ENCODE assay signal across 9 cellular contexts in genomic region chr20:9514461-9515210, GRCh38. TPM values are rescaled to one million over a fixed set of nuclear protein-coding genes. Genes with fewer than 3 reads are reported as not detected.
A peak's percentile ranks its signal among the peaks of the same experiment; 100 is the strongest.
DNase-seq lines count a peak whose midpoint lies in the region; ATAC-seq and TF ChIP-seq lines count a peak whose summit lies in the region.
"Had no signal": no experiment of that assay in that cellular context is flagged by ENCODE, and none has a peak within 500 bp of the region (broad histone marks: within the 10 kb centered on the region; RNA-seq: fewer than 3 reads in every experiment).

Gene LAMP5, plus strand, starts transcription at chr20:9514590. Its CDS starts 263 bp downstream, at chr20:9514853.

- H3K9me3 ChIP-seq in neuron (ENCODE audit: low read length) = peaks cover 3% of the 10 kb centered on the region
- no peaks in the 10 kb centered on the region for H3K9me3 ChIP-seq in CD4-positive, alpha-beta memory T cell (ENCODE audit: control insufficient read depth in 1 of 2, low read length in 2 of 2)
- H3K9me3 ChIP-seq: upper lobe of left lung had no signal

- H3K36me3 Mint-ChIP-seq in endothelial cell (ENCODE audit: low read depth, unreplicated experiment) = no peaks in the 10 kb centered on the region
- no peaks in the 10 kb centered on the region for H3K36me3 Mint-ChIP-seq in CD4-positive, alpha-beta memory T cell
- H3K36me3 Mint-ChIP-seq in activated naive CD4-positive, alpha-beta T cell treated with anti-CD3 and anti-CD28 coated beads, Interleukin-2, amount 50 U/mL, for 72 hours = no peaks in the 10 kb centered on the region

- ATAC-seq in activated naive CD4-positive, alpha-beta T cell treated with anti-CD3 and anti-CD28 coated beads, Interleukin-2, amount 50 U/mL, for 72 hours = no peak

- peaks cover 31% of the 10 kb centered on the region for H3K4me1 ChIP-seq in neuron (ENCODE audit: insufficient read depth, low read length)
- H3K4me1 ChIP-seq in CD4-positive, alpha-beta memory T cell (ENCODE audit: insufficient read depth, low read length) = no peaks in the 10 kb centered on the region

- H3K9me3 Mint-ChIP-seq in endothelial cell (ENCODE audit: unreplicated experiment) = no peaks in the 10 kb centered on the region
- H3K9me3 Mint-ChIP-seq in CD4-positive, alpha-beta memory T cell = peaks cover 0 to 3% (median 1%) of the 10 kb centered on the region in 8 donors
- H3K9me3 Mint-ChIP-seq in activated naive CD4-positive, alpha-beta T cell treated with anti-CD3 and anti-CD28 coated beads, Interleukin-2, amount 50 U/mL, for 72 hours = no peaks in the 10 kb centered on the region

- H3K4me1 Mint-ChIP-seq in endothelial cell (ENCODE audit: unreplicated experiment) = peaks cover 14% of the 10 kb centered on the region
- no peaks in the 10 kb centered on the region for H3K4me1 Mint-ChIP-seq in CD4-positive, alpha-beta memory T cell

- H3K4me3 Mint-ChIP-seq in endothelial cell (ENCODE audit: unreplicated experiment) = peak within 1 kb of the TSS; percentile 72
- H3K4me3 Mint-ChIP-seq in CD4-positive, alpha-beta memory T cell = peak within 1 kb of the TSS in 1 of 8 donors; percentile 9

- DNase-seq in GM12864 (ENCODE audit: low read depth) (no peak), NCI-H345 treated with DMSO at 0.1 percent for 48 hours (lab: John Stamatoyannopoulos, UW; ENCODE audit: unreplicated experiment) (peak; percentile 63), endothelial cell (ENCODE audit: low spot score) (peak; percentile 73), activated gamma-delta T cell treated with Interleukin-2 at 50 U/mL for 16 hours (no peak), cerebellar nuclear complex (lab: John Stamatoyannopoulos, UW) (no peak)
- no peak for DNase-seq in CD4-positive, alpha-beta memory T cell
- no peak for DNase-seq in activated naive CD4-positive, alpha-beta T cell treated with anti-CD3 and anti-CD28 coated beads, Interleukin-2, amount 50 U/mL, for 72 hours (ENCODE audit: low spot score in 2 of 2)

- no peaks in the 10 kb centered on the region for H3K27me3 Mint-ChIP-seq in endothelial cell (ENCODE audit: unreplicated experiment)
- peaks cover 17 to 22% of the 10 kb centered on the region in 2 donors for H3K27me3 Mint-ChIP-seq in CD4-positive, alpha-beta memory T cell

- no peak within 1 kb of the TSS for H3K27ac Mint-ChIP-seq in endothelial cell (ENCODE audit: unreplicated experiment)
- no peak within 1 kb of the TSS for H3K27ac Mint-ChIP-seq in CD4-positive, alpha-beta memory T cell
- no peak within 1 kb of the TSS for H3K27ac Mint-ChIP-seq in activated naive CD4-positive, alpha-beta T cell treated with anti-CD3 and anti-CD28 coated beads, Interleukin-2, amount 50 U/mL, for 72 hours

- intact Hi-C loops in CD4-positive, alpha-beta memory T cell (cut with micrococcal nuclease) = no loop called here

- peak within 1 kb of the TSS; percentile 74 for H3K4me3 ChIP-seq in GM12864 (ENCODE audit: low read depth, low read length)
- H3K4me3 ChIP-seq in neuron (ENCODE audit: low read length) = peak within 1 kb of the TSS; percentile 48
- no peak within 1 kb of the TSS for H3K4me3 ChIP-seq in CD4-positive, alpha-beta memory T cell (ENCODE audit: low read length in 2 of 2)

- no peak for TF ChIP-seq CTCF in GM12864 (IDR thresholded peaks at IDR 0.05; ENCODE audit: low read depth, low read length, missing control alignments)
- no peak for TF ChIP-seq CTCF in endothelial cell (IDR thresholded peaks at IDR 0.05; ENCODE audit: unreplicated experiment)

- H3K27me3 ChIP-seq in neuron (ENCODE audit: insufficient read depth, low read length) = peaks cover 78% of the 10 kb centered on the region
- H3K27me3 ChIP-seq in CD4-positive, alpha-beta memory T cell (ENCODE audit: insufficient read depth, low read length) = no peaks in the 10 kb centered on the region

- CTCF ChIA-PET in CD4-positive, alpha-beta memory T cell (lab: Charles Lee; ENCODE audit: partially characterized antibody) = no interaction called here

- POLR2A ChIA-PET in CD4-positive, alpha-beta memory T cell (lab: Charles Lee; ENCODE audit: partially characterized antibody) = no interaction called here

- peak within 1 kb of the TSS; percentile 64 for H2AFZ ChIP-seq in neuron (ENCODE audit: low read depth, low read length)

- no peaks in the 10 kb centered on the region for H3K36me3 ChIP-seq in neuron (ENCODE audit: insufficient read depth, low read length)
- no peaks in the 10 kb centered on the region for H3K36me3 ChIP-seq in CD4-positive, alpha-beta memory T cell (ENCODE audit: insufficient read depth, low read length)
- H3K36me3 ChIP-seq: upper lobe of left lung had no signal

- no peak within 1 kb of the TSS for H3K27ac ChIP-seq in CD4-positive, alpha-beta memory T cell (ENCODE audit: low read depth, low read length)
- H3K27ac ChIP-seq: upper lobe of left lung had no signal

RNA-seq across cellular contexts. Expression of gene LAMP5, which starts in this region (rescaled TPM):
- 0.80 TPM for total RNA-seq in endothelial cell (ENCODE audit: unreplicated experiment)
- not detected for total RNA-seq in CD4-positive, alpha-beta memory T cell
- not detected for polyA plus RNA-seq in CD4-positive, alpha-beta memory T cell
- not detected for total RNA-seq in activated naive CD4-positive, alpha-beta T cell treated with anti-CD3 and anti-CD28 coated beads, Interleukin-2, amount 50 U/mL, for 72 hours

Comparison
In these comparisons a context has a peak if more than half of its experiments do, and no peak if none do; other contexts are left out.
1. Peak in DNase-seq in endothelial cell; RNA of the gene not detected or under 1 TPM.
2. H3K4me3 ChIP-seq: peak in GM12864 (single experiment) and neuron (single experiment); none in CD4-positive, alpha-beta memory T cell (0 of 2).